1 cellular context compared by ENCODE assay signal in the genomic region with DNA sequence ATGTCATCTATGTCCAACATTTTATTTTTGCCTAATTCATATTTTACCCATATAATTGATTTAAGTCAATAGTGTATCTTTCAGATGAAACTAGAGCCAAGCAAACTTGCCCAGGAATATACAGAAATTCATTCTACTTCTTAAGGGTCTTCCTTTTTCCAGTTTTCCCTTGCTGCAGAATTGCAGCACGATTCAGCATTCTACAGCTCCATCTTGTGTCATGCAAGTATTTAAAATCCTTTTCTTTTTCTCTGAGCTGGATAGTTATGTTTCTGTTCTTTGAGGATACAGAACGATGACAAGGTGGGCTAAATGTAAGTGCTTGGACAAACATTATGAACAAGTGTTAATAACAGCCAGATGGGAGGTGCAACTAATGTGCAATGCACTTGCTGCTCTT.
TF ChIP-seq lines count a peak whose summit lies in the region.

No MANE protein-coding gene starts in this region.

TF ChIP-seq in HepG2, 621 proteins besides CTCF, POLR2A, EP300 and RAD21 (continued from another document):
- TF ChIP-seq, protein P1, sequence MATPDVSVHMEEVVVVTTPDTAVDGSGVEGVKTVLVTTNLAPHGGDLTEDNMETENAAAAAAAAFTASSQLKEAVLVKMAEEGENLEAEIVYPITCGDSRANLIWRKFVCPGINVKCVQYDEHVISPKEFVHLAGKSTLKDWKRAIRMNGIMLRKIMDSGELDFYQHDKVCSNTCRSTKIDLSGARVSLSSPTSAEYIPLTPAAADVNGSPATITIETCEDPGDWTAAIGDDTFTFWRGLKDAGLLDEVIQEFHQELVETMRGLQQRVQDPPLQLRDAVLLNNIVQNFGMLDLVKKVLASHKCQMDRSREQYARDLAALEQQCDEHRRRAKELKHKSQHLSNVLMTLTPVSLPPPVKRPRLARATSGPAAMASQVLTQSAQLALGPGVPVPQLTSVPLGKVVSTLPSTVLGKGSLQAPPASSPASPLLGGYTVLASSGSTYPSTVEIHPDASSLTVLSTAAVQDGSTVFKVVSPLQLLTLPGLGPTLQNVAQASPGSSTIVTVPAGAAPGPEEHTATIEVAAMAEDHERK (CRISPR knock-in tag; IDR thresholded peaks at IDR 0.05; ENCODE audit: low read depth): no peak
